In genomic region chr14:102474934-102475333, GRCh38 we compare ENCODE assay signal across 12 cellular contexts. TPM values are rescaled to one million over a fixed set of nuclear protein-coding genes. Genes with fewer than 3 reads are reported as not detected.
DNase-seq lines count a peak whose midpoint lies in the region; ATAC-seq and TF ChIP-seq lines count a peak whose summit lies in the region.
"Had no signal": no experiment of that assay in that cellular context is flagged by ENCODE, and none has a peak within 500 bp of the region (broad histone marks: within the 10 kb centered on the region; RNA-seq: fewer than 3 reads in every experiment).

No MANE protein-coding gene starts in this region.

- no peak for ATAC-seq in RWPE2 (ENCODE audit: low read depth)
- ATAC-seq in heart right ventricle: peak; percentile 88 to 96 (median 94)
- no peak for ATAC-seq in omental fat pad (ENCODE audit: low FRiP score)
- ATAC-seq: GM12878 had no signal

- no peaks in the 10 kb centered on the region for H3K27me3 ChIP-seq in RWPE2 (ENCODE audit: insufficient read depth, poor library complexity, severe bottlenecking)
- H3K27me3 ChIP-seq in heart right ventricle: no peaks in the 10 kb centered on the region

- no peak for TF ChIP-seq CTCF in RWPE2 (IDR thresholded peaks at IDR 0.05; ENCODE audit: poor library complexity, severe bottlenecking)
- TF ChIP-seq CTCF in heart right ventricle (IDR thresholded peaks at IDR 0.05): no peak
- TF ChIP-seq CTCF in omental fat pad (IDR thresholded peaks at IDR 0.05): no peak

- H3K36me3 ChIP-seq in RWPE2 (ENCODE audit: low read depth) (0 out of 2 replicates have a peak, but pooled peaks cover 3% of the 10 kb centered on the region), heart right ventricle (peaks cover 0 to 22% (median 8%) of the 10 kb centered on the region in 9 donors)

- peak; percentile 91 for DNase-seq in DMS79 (lab: John Stamatoyannopoulos, UW)
- DNase-seq in RWPE2 (ENCODE audit: low spot score): peak; percentile 46
- DNase-seq in heart right ventricle: peak; percentile 78 to 84
- DNase-seq in putamen (ENCODE audit: low spot score): peak; percentile 64
- DNase-seq in SKM-1 (lab: John Stamatoyannopoulos, UW; ENCODE audit: unreplicated experiment): no peak
- DNase-seq in omental fat pad (ENCODE audit: low spot score): no peak
- DNase-seq in NCI-H187 (lab: John Stamatoyannopoulos, UW): no peak
- DNase-seq in stimulated activated CD4-positive, alpha-beta T cell treated with anti-CD3 and anti-CD28 coated beads, Interleukin-4, amount 100 ng/mL, for 24 hours: no peak
- DNase-seq: activated B cell treated with CpG ODN at 0.5 μM for 24 hours; NCI-H2171; stimulated activated naive CD4-positive, alpha-beta T cell had no signal

- H3K4me1 ChIP-seq in RWPE2 (ENCODE audit: insufficient read depth, poor library complexity, severe bottlenecking): no peaks in the 10 kb centered on the region
- peaks cover 0 to 23% (median 18%) of the 10 kb centered on the region in 9 donors for H3K4me1 ChIP-seq in heart right ventricle

- H3K9me3 ChIP-seq in RWPE2 (ENCODE audit: severe bottlenecking) (no peaks in the 10 kb centered on the region), heart right ventricle (no peaks in the 10 kb centered on the region)

- 33 to 46% methylated on average over 5 of the region's 5 CpGs for WGBS in heart right ventricle, 2 donors

- no peak overlapping the region for H3K27ac ChIP-seq in RWPE2 (ENCODE audit: poor library complexity, severe bottlenecking)
- peak overlapping the region in 9 of 10 donors; percentile 18 to 68 (median 55) for H3K27ac ChIP-seq in heart right ventricle

- intact Hi-C loops in heart right ventricle (cut with DNase I): no loop called here

- H3K4me3 ChIP-seq in RWPE2 (ENCODE audit: severe bottlenecking) (no peak overlapping the region), heart right ventricle (peak overlapping the region in 3 of 10 donors; percentile 7 to 18 (median 12))
- H3K4me3 ChIP-seq: GM12878 had no signal

RNA-seq across cellular contexts. Expression of gene ANKRD9, which starts 34.6 kb away (rescaled TPM):
- total RNA-seq in heart right ventricle (100 to 1,000 TPM in 8 of 10 donors, 10 to 100 TPM in 2; 94.4 to 264 (median 124) TPM), omental fat pad (10 to 100 TPM; 15.1 to 25.9 (median 23.9) TPM)
- polyA plus RNA-seq in heart right ventricle: 100 to 1,000 TPM; 102 to 117 TPM

Comparison
In these comparisons a context has a peak if more than half of its experiments do, and no peak if none do; other contexts are left out.
1. DNase-seq: peak in DMS79 (single experiment), RWPE2 (single experiment), heart right ventricle (2 of 2) and putamen (single experiment); none in SKM-1 (single experiment), omental fat pad (single experiment), NCI-H187 (0 of 2) and stimulated activated CD4-positive, alpha-beta T cell treated with anti-CD3 and anti-CD28 coated beads, Interleukin-4, amount 100 ng/mL, for 24 hours (single experiment).
2. ATAC-seq: peak in heart right ventricle (8 of 8); none in RWPE2 (single experiment) and omental fat pad (single experiment).